Comparison of ENCODE assay signal across 11 cellular contexts in the genomic region with DNA sequence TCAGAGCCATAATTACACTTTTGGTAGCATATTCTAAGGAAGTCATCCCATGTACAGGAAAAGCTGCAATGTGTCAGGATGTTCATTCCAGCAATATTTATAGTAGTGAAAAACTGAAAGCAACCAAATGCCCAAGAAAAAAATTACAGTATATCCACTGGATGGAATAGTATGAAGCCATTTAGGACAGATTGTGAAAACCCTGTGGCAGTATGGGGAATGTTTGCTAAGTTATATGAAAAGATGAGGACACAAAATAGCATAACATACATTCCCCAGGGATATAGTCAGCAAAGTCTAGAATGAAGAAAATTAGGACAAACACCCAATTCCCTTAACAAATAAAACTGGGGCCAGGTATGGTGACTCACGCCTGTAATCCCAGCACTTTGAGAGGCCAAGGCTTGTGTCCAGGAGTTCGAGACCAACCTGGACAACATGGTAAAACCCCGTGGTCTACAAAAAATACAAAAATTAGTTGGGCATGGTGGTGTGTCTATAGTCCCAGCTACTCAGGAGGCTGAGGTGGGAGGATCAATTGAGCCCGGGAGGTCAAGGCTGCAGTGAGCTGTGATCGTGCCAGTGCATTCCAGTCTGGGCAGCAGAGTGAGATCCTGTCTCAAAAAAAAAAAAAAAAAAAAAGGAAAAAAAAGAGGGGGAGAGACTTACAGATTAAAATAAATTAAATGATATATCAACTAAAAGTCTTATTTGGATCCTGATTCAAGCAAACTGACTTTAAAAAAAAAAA. TPM values are rescaled to one million over a fixed set of nuclear protein-coding genes. Genes with fewer than 3 reads are reported as not detected.
DNase-seq lines count a peak whose midpoint lies in the region; ATAC-seq and TF ChIP-seq lines count a peak whose summit lies in the region.
"Had no signal": no experiment of that assay in that cellular context is flagged by ENCODE, and none has a peak within 500 bp of the region (broad histone marks: within the 10 kb centered on the region; RNA-seq: fewer than 3 reads in every experiment).

No MANE protein-coding gene starts in this region.

- intact Hi-C loops in heart right ventricle (cut with DNase I) = loop anchor here in 2 of 10 donors (1.0 to 2.0 kb wide), 2 partner anchors 23 to 50 kb away; partner anchors contain the start of gene PSMD3 (in 1 of the 2)
- intact Hi-C loops in Right ventricle myocardium inferior (cut with DNase I) = loop anchor here (1.0 to 2.0 kb wide), 2 partner anchors 22 to 51 kb away; partner anchors contain the start of gene PSMD3
- intact Hi-C loops in OCI-LY7 (cut with micrococcal nuclease; ENCODE audit: unreplicated experiment) = loop anchor here (5.0 kb wide), 1 partner anchor 153 kb away; no protein-coding TSS in a partner anchor

- DNase-seq in heart right ventricle (no peak), Right ventricle myocardium inferior (ENCODE audit: missing footprints) (no peak), amniotic stem cell (lab: John Stamatoyannopoulos, UW) (peak; percentile 22), iris pigment epithelial cell (ENCODE audit: low read depth) (peak; percentile 92), upper lobe of left lung (no peak), D341Med (ENCODE audit: low spot score) (no peak), OCI-LY7 (ENCODE audit: low spot score) (no peak)
- no peak for DNase-seq in activated CD8-positive, alpha-beta memory T cell treated with anti-CD3 and anti-CD28 coated beads, Interleukin-2, amount 50 U/mL, for 4 hours
- DNase-seq: NCI-H524, substantia nigra had no signal

- no peak for TF ChIP-seq POLR2A in upper lobe of left lung (IDR thresholded peaks at IDR 0.05)

- peaks cover 25% of the 10 kb centered on the region for H3K79me2 ChIP-seq in OCI-LY7 (ENCODE audit: insufficient read depth, low read depth, low read length)

- no peak overlapping the region for H3K4me2 ChIP-seq in OCI-LY7 (ENCODE audit: low read length)

- H3K4me1 ChIP-seq in heart right ventricle = peaks cover 5 to 65% (median 47%) of the 10 kb centered on the region in 9 donors
- H3K4me1 ChIP-seq in upper lobe of left lung = peaks cover 32 to 46% (median 41%) of the 10 kb centered on the region in 4 donors
- H3K4me1 ChIP-seq in OCI-LY7 (ENCODE audit: insufficient read depth, low read length, poor library complexity, severe bottlenecking) = peaks cover 30% of the 10 kb centered on the region

- CTCF ChIA-PET in OCI-LY7 (lab: Charles Lee; ENCODE audit: unreplicated experiment) = no interaction called here

- no TSS peak for BruUV-seq in OCI-LY7 (replicated peaks; lab: Mats Ljungman, UMichigan)

- peak overlapping the region; percentile 85 to 98 (median 92) for H3K27ac ChIP-seq in heart right ventricle
- H3K27ac ChIP-seq in upper lobe of left lung = peak overlapping the region; percentile 87 to 95 (median 90)
- no peak overlapping the region for H3K27ac ChIP-seq in OCI-LY7 (ENCODE audit: low read depth, low read length, poor library complexity, severe bottlenecking)

- TF ChIP-seq EP300 in upper lobe of left lung (IDR thresholded peaks at IDR 0.05) = no peak

- no peaks in the 10 kb centered on the region for H4K20me1 ChIP-seq in OCI-LY7 (ENCODE audit: insufficient read depth, low read length)

- H3K27me3 ChIP-seq in heart right ventricle (no peaks in the 10 kb centered on the region), upper lobe of left lung (no peaks in the 10 kb centered on the region)

- POLR2A ChIA-PET in OCI-LY7 (lab: Charles Lee) = no interaction called here

- TF ChIP-seq CTCF in heart right ventricle (IDR thresholded peaks at IDR 0.05) (no peak), upper lobe of left lung (IDR thresholded peaks at IDR 0.05) (no peak), OCI-LY7 (conservative IDR thresholded peaks at IDR 0.05; ENCODE audit: low read length) (no peak)

- WGBS in heart right ventricle, 2 donors = 83 to 88% methylated on average over 5 of the region's 5 CpGs
- WGBS in upper lobe of left lung, 2 donors = 76 to 83% methylated on average over 5 of the region's 5 CpGs

- H3K9me2 ChIP-seq in OCI-LY7 (ENCODE audit: insufficient read depth, low read length) = no peaks in the 10 kb centered on the region

- H3K36me3 ChIP-seq in heart right ventricle = no peaks in the 10 kb centered on the region
- H3K36me3 ChIP-seq in upper lobe of left lung = no peaks in the 10 kb centered on the region
- no peaks in the 10 kb centered on the region for H3K36me3 ChIP-seq in OCI-LY7 (ENCODE audit: insufficient read depth, low read length)

- no peak for ATAC-seq in heart right ventricle
- no peak for ATAC-seq in Right ventricle myocardium inferior
- ATAC-seq in upper lobe of left lung (ENCODE audit: low FRiP score in 2 of 2) = no peak

- H2AFZ ChIP-seq in OCI-LY7 (ENCODE audit: low read length) = no peak overlapping the region

- no peaks in the 10 kb centered on the region for H3K9me3 ChIP-seq in heart right ventricle
- H3K9me3 ChIP-seq in upper lobe of left lung = no peaks in the 10 kb centered on the region
- no peaks in the 10 kb centered on the region for H3K9me3 ChIP-seq in OCI-LY7 (ENCODE audit: low read length)

- H3K4me3 ChIP-seq in heart right ventricle = peak overlapping the region in 1 of 10 donors; percentile 72
- no peak overlapping the region for H3K4me3 ChIP-seq in upper lobe of left lung
- no peak overlapping the region for H3K4me3 ChIP-seq in OCI-LY7 (ENCODE audit: low read depth, low read length, poor library complexity, severe bottlenecking)

RNA-seq across cellular contexts. Expression of gene LRRC3C, which starts 2.3 kb away (rescaled TPM):
- total RNA-seq in heart right ventricle = not detected
- polyA plus RNA-seq in heart right ventricle = not detected
- not detected for total RNA-seq in Right ventricle myocardium inferior
- not detected for total RNA-seq in upper lobe of left lung
- total RNA-seq in OCI-LY7 (2014; rRNA removed; shearing (Covaris generic)) = not detected in 2 replicates
- not detected in 2 replicates for total RNA-seq in OCI-LY7 (2022)
- polyA plus RNA-seq: CD14-positive monocyte had no signal

RNA-seq across cellular contexts. Expression of gene ORMDL3, which starts 2.4 kb away (rescaled TPM):
- total RNA-seq in heart right ventricle (10 to 100 TPM; 33.5 to 94.3 (median 66.8) TPM), Right ventricle myocardium inferior (34.7 TPM), upper lobe of left lung (10 to 100 TPM; 69.9 to 99.6 (median 82.7) TPM), OCI-LY7 (2022) (61.3 and 65.9 TPM in 2 replicates)
- 10 to 100 TPM; 51.4 to 56.3 TPM for polyA plus RNA-seq in heart right ventricle
- 62.2 and 62.6 TPM in 2 replicates for total RNA-seq in OCI-LY7 (2014; rRNA removed; shearing (Covaris generic))

RNA-seq across cellular contexts. Expression of gene GSDMB, which starts 11.4 kb away (rescaled TPM):
- total RNA-seq in heart right ventricle (1 to 10 TPM in 9 of 10 donors, under 1 TPM in 1; 0.72 to 4.6 (median 2.5) TPM), Right ventricle myocardium inferior (2.1 TPM), upper lobe of left lung (10 to 100 TPM in 3 of 6 donors, 1 to 10 TPM in 3; 5.6 to 73.3 (median 17.8) TPM), OCI-LY7 (2022) (39.2 and 44.6 TPM in 2 replicates)
- polyA plus RNA-seq in heart right ventricle = 10 to 100 TPM in 1 of 2 donors, 1 to 10 TPM in 1; 2.1 to 11.9 TPM
- total RNA-seq in OCI-LY7 (2014; rRNA removed; shearing (Covaris generic)) = 24.1 and 29.4 TPM in 2 replicates
- polyA plus RNA-seq: CD14-positive monocyte had no signal

RNA-seq across cellular contexts. Expression of gene GSDMA, which starts 33.0 kb away (rescaled TPM):
- total RNA-seq in heart right ventricle = 1 to 10 TPM in 1 of 10 donors, under 1 TPM in 4, not detected in 5; 0.15 to 1.3 (median 0.57) TPM
- under 1 TPM in 1 of 2 donors, not detected in 1; 0.06 TPM for polyA plus RNA-seq in heart right ventricle
- total RNA-seq in Right ventricle myocardium inferior = 1.4 TPM
- under 1 TPM in 4 of 6 donors, not detected in 2; 0.14 to 0.61 (median 0.51) TPM for total RNA-seq in upper lobe of left lung
- total RNA-seq in OCI-LY7 (2014; rRNA removed; shearing (Covaris generic)) = 0.15 and 0.57 TPM in 2 replicates
- 0.15 and 0.17 TPM in 2 replicates for total RNA-seq in OCI-LY7 (2022)
- polyA plus RNA-seq: CD14-positive monocyte had no signal

RNA-seq across cellular contexts. Expression of gene PSMD3, which starts 50.8 kb away (rescaled TPM):
- total RNA-seq in heart right ventricle = 100 to 1,000 TPM in 1 of 10 donors, 10 to 100 TPM in 9; 76.5 to 113 (median 81.8) TPM
- polyA plus RNA-seq in heart right ventricle = 100 to 1,000 TPM in 1 of 2 donors, 10 to 100 TPM in 1; 46.7 to 109 TPM
- total RNA-seq in Right ventricle myocardium inferior = 86.9 TPM
- 100 to 1,000 TPM in 2 of 6 donors, 10 to 100 TPM in 4; 55.5 to 117 (median 78.8) TPM for total RNA-seq in upper lobe of left lung
- 149 and 150 TPM in 2 replicates for total RNA-seq in OCI-LY7 (2014; rRNA removed; shearing (Covaris generic))
- 140 and 150 TPM in 2 replicates for total RNA-seq in OCI-LY7 (2022)

Comparison
In these comparisons a context has a peak if more than half of its experiments do, and no peak if none do; other contexts are left out.
1. DNase-seq: peak in amniotic stem cell (single experiment) and iris pigment epithelial cell (single experiment); none in heart right ventricle (0 of 2), Right ventricle myocardium inferior (single experiment), upper lobe of left lung (0 of 2), activated CD8-positive, alpha-beta memory T cell treated with anti-CD3 and anti-CD28 coated beads, Interleukin-2, amount 50 U/mL, for 4 hours (single experiment), D341Med (single experiment) and OCI-LY7 (single experiment).